In genomic region chr12:91774471-91774921, GRCh38 we compare ENCODE assay signal across 12 cellular contexts.
DNase-seq lines count a peak whose midpoint lies in the region; ATAC-seq and TF ChIP-seq lines count a peak whose summit lies in the region.
"Had no signal": no experiment of that assay in that cellular context is flagged by ENCODE, and none has a peak within 500 bp of the region (broad histone marks: within the 10 kb centered on the region; RNA-seq: fewer than 3 reads in every experiment).

No MANE protein-coding gene starts in this region.

- TF ChIP-seq CTCF in chondrocyte (IDR thresholded peaks at IDR 0.05) = no peak
- no peak for TF ChIP-seq CTCF in nephron (IDR thresholded peaks at IDR 0.05; ENCODE audit: unreplicated experiment in 3 of 3)
- TF ChIP-seq CTCF in Peyer's patch (IDR thresholded peaks at IDR 0.05) = no peak

- DNase-seq in CD8-positive, alpha-beta memory T cell = no peak
- peak; percentile 83 for DNase-seq in M059J (ENCODE audit: low read depth)
- DNase-seq in chondrocyte (ENCODE audit: low spot score) = no peak
- no peak for DNase-seq in SK-N-DZ (ENCODE audit: low spot score)
- no peak for DNase-seq in Peyer's patch
- no peak for DNase-seq in amygdala (lab: John Stamatoyannopoulos, UW)
- DNase-seq: activated CD4-positive, alpha-beta T cell treated with anti-CD3 and anti-CD28 coated beads, Interleukin-2, amount 50 U/mL, for 1 hour; effector CD4-positive, alpha-beta T cell; NCI-H1048 had no signal

- no peaks in the 10 kb centered on the region for H3K36me3 ChIP-seq in CD8-positive, alpha-beta memory T cell (ENCODE audit: insufficient read depth, low read length)
- H3K36me3 ChIP-seq in Peyer's patch = no peaks in the 10 kb centered on the region

- H3K4me3 Mint-ChIP-seq in CD8-positive, alpha-beta memory T cell = no peak overlapping the region
- H3K4me3 Mint-ChIP-seq in chondrocyte (ENCODE audit: unreplicated experiment) = no peak overlapping the region
- H3K4me3 Mint-ChIP-seq in nephron = peak overlapping the region in 1 of 3 experiments; percentile 26
- H3K4me3 Mint-ChIP-seq: stimulated activated naive CD8-positive, alpha-beta T cell treated with anti-CD3 and anti-CD28 coated beads, Interleukin-15, Interleukin-2, amounts not matched to agents 100 ng/mL and 50 ng/mL, for 24 hours had no signal

- POLR2A ChIA-PET in CD8-positive, alpha-beta memory T cell (lab: Charles Lee) = no interaction called here

- H3K27me3 ChIP-seq in CD8-positive, alpha-beta memory T cell (ENCODE audit: insufficient read depth, low read length, poor library complexity, severe bottlenecking) = no peaks in the 10 kb centered on the region
- no peaks in the 10 kb centered on the region for H3K27me3 ChIP-seq in Peyer's patch

- H3K4me3 ChIP-seq in CD8-positive, alpha-beta memory T cell (ENCODE audit: low read length) = peak overlapping the region; percentile 36
- H3K4me3 ChIP-seq in Peyer's patch = no peak overlapping the region

- no peaks in the 10 kb centered on the region for H3K27me3 Mint-ChIP-seq in CD8-positive, alpha-beta memory T cell
- H3K27me3 Mint-ChIP-seq in chondrocyte (ENCODE audit: low read depth) (no peaks in the 10 kb centered on the region), nephron (ENCODE audit: low read depth) (no peaks in the 10 kb centered on the region)
- H3K27me3 Mint-ChIP-seq: stimulated activated naive CD8-positive, alpha-beta T cell treated with anti-CD3 and anti-CD28 coated beads, Interleukin-15, Interleukin-2, amounts not matched to agents 100 ng/mL and 50 ng/mL, for 24 hours had no signal

- peaks cover 17 to 21% (median 18%) of the 10 kb centered on the region in 3 donors for H3K4me1 Mint-ChIP-seq in CD8-positive, alpha-beta memory T cell
- H3K4me1 Mint-ChIP-seq in chondrocyte (ENCODE audit: low read depth) = peaks cover 25% of the 10 kb centered on the region
- peaks cover 27% of the 10 kb centered on the region for H3K4me1 Mint-ChIP-seq in nephron

- no peak for ATAC-seq in GM19023 (IDR thresholded peaks at IDR 0.05; ENCODE audit: unreplicated experiment)

- CTCF ChIA-PET in CD8-positive, alpha-beta memory T cell (lab: Charles Lee) = no interaction called here

- H3K9me3 Mint-ChIP-seq in CD8-positive, alpha-beta memory T cell = no peaks in the 10 kb centered on the region
- H3K9me3 Mint-ChIP-seq in chondrocyte (ENCODE audit: low read depth) (no peaks in the 10 kb centered on the region), nephron (no peaks in the 10 kb centered on the region)
- H3K9me3 Mint-ChIP-seq: stimulated activated naive CD8-positive, alpha-beta T cell treated with anti-CD3 and anti-CD28 coated beads, Interleukin-15, Interleukin-2, amounts not matched to agents 100 ng/mL and 50 ng/mL, for 24 hours had no signal

- no peak overlapping the region for H3K27ac Mint-ChIP-seq in CD8-positive, alpha-beta memory T cell
- peak overlapping the region; percentile 4 for H3K27ac Mint-ChIP-seq in chondrocyte (ENCODE audit: unreplicated experiment)
- peak overlapping the region; percentile 47 to 73 (median 65) for H3K27ac Mint-ChIP-seq in nephron
- H3K27ac Mint-ChIP-seq: stimulated activated naive CD8-positive, alpha-beta T cell treated with anti-CD3 and anti-CD28 coated beads, Interleukin-15, Interleukin-2, amounts not matched to agents 100 ng/mL and 50 ng/mL, for 24 hours had no signal

- H3K27ac ChIP-seq in CD8-positive, alpha-beta memory T cell (ENCODE audit: low read depth, low read length) = no peak overlapping the region
- peak overlapping the region in 1 of 4 donors; percentile 13 for H3K27ac ChIP-seq in Peyer's patch

- no peaks in the 10 kb centered on the region for H3K9me3 ChIP-seq in CD8-positive, alpha-beta memory T cell (ENCODE audit: low read length)
- H3K9me3 ChIP-seq in Peyer's patch = no peaks in the 10 kb centered on the region

- no peaks in the 10 kb centered on the region for H3K36me3 Mint-ChIP-seq in CD8-positive, alpha-beta memory T cell
- no peaks in the 10 kb centered on the region for H3K36me3 Mint-ChIP-seq in chondrocyte (ENCODE audit: low read depth)
- H3K36me3 Mint-ChIP-seq in nephron (ENCODE audit: low read depth) = no peaks in the 10 kb centered on the region

- H3K4me1 ChIP-seq in CD8-positive, alpha-beta memory T cell (ENCODE audit: insufficient read depth, low read length) = peaks cover 29% of the 10 kb centered on the region
- H3K4me1 ChIP-seq in Peyer's patch = peaks cover 0 to 17% (median 6%) of the 10 kb centered on the region in 4 donors

- TF ChIP-seq POLR2A in Peyer's patch (IDR thresholded peaks at IDR 0.05) = no peak

Comparison
In these comparisons a context has a peak if more than half of its experiments do, and no peak if none do; other contexts are left out.
1. H3K27ac Mint-ChIP-seq: peak in chondrocyte (single experiment) and nephron (3 of 3); none in CD8-positive, alpha-beta memory T cell (0 of 8).